ENCODE assay signal across 1 cellular context in genomic region chr1:36323636-36324321, GRCh38.
TF ChIP-seq lines count a peak whose summit lies in the region.

EVA1B (minus strand) TSS chr1:36323645; CDS start chr1:36323037, 608 bp downstream.

TF ChIP-seq in GM12878, 131 proteins besides CTCF, POLR2A, EP300 and RAD21 (continued from another document):
- TF ChIP-seq MEF2B (IDR thresholded peaks at IDR 0.05; ENCODE audit: partially characterized antibody, poor library complexity, severe bottlenecking) (no peak), POLR2AphosphoS2 (IDR thresholded peaks at IDR 0.05; ENCODE audit: low read depth, low read length) (0 out of 2 replicates have a peak, but pooled peaks have one; percentile 6), SMARCA5 (IDR thresholded peaks at IDR 0.05) (peak; percentile 51; the same call in 1 of the 2 replicates), BCLAF1 (IDR thresholded peaks at IDR 0.05) (no peak), NFXL1 (IDR thresholded peaks at IDR 0.05; ENCODE audit: borderline replicate concordance) (peak; percentile 67; the same call in 1 of the 2 replicates)
